Comparison of ENCODE assay signal across 2 cellular contexts in genomic region chr20:3190681-3191111, GRCh38.
TF ChIP-seq lines count a peak whose summit lies in the region.

No MANE protein-coding gene starts in this region.

TF ChIP-seq in HEK293, 187 proteins besides CTCF, POLR2A, EP300 and RAD21:
- TF ChIP-seq ZNF248 (tag by site-specific recombination; IDR thresholded peaks at IDR 0.05) (no peak), ZNF280C (tag by site-specific recombination; IDR thresholded peaks at IDR 0.05) (no peak), ZNF239 (tag by site-specific recombination; IDR thresholded peaks at IDR 0.05) (no peak), ZNF138 (tag by site-specific recombination; IDR thresholded peaks at IDR 0.05; ENCODE audit: borderline replicate concordance) (no peak), ZBTB49 (tag by site-specific recombination; IDR thresholded peaks at IDR 0.05; ENCODE audit: low read depth) (no peak), ZNF792 (tag by site-specific recombination; IDR thresholded peaks at IDR 0.05) (no peak), BCL6B (tag by site-specific recombination; IDR thresholded peaks at IDR 0.05) (no peak), ZSCAN18 (tag by site-specific recombination; IDR thresholded peaks at IDR 0.05) (no peak), ZNF133 (tag by site-specific recombination; IDR thresholded peaks at IDR 0.05) (no peak), ZSCAN16 (tag by site-specific recombination; IDR thresholded peaks at IDR 0.05) (no peak)

TF ChIP-seq in H1, 55 proteins besides CTCF, POLR2A, EP300 and RAD21:
- TF ChIP-seq SUZ12 (IDR thresholded peaks at IDR 0.05; ENCODE audit: low read length) (no peak), POU5F1 (IDR thresholded peaks at IDR 0.05; ENCODE audit: low read depth, low read length) (no peak), CTBP2 (IDR thresholded peaks at IDR 0.05; ENCODE audit: borderline replicate concordance, insufficient read depth, insufficient read length, low read length) (no peak), SP2 (IDR thresholded peaks at IDR 0.05; ENCODE audit: low read length) (no peak), POLR2AphosphoS5 (IDR thresholded peaks at IDR 0.05; ENCODE audit: low read depth, low read length) (peak; percentile 33; the same call in 1 of the 2 replicates), USF2 (IDR thresholded peaks at IDR 0.05; ENCODE audit: low read length) (no peak), JUND (IDR thresholded peaks at IDR 0.05; ENCODE audit: low read length) (no peak)
